In the genomic region with DNA sequence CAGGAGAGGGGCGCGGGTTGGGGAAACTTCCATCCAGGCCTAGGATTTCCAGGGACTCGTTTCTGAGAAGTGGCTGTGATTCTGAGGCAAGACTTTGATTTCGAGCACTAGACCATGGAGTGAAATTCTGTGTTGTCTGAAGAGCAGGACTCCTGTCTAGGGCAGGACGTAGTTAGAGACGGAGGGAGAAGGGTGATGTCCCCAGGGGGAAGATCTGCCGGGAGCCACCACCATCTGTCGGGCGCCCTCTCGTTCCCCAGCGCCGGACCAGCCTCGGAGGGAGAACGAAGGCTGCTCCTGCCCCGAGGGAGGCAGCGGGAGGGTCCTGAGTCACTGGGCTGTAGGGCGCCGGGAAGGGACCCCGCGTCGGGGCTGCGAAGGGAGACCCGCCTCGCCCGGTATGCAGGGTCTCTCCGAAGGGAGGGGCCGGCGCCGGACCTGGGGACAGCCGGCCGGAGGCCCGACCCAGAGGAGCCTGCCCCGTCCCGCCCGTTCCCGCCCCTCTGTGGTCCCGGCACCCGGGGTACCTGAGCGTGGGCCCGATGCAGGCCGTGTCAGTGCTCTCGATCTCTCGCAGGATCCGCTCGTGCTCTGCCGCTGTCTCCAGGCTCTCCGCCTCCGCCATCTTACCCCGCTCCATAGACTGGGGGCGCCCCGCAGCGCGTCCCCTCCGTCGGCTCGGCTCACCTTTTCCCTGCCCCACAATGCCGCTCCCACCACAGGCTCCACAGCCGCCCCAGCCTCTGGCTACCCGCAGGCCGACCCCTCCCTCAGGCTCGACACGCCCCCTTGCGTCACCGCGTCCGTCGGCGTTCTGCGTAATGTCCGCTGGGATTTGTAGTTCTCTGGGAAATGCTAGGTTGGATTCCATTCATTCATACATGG, we compare ENCODE assay signal across 8 cellular contexts. TPM values are rescaled to one million over a fixed set of nuclear protein-coding genes. Genes with fewer than 3 reads are reported as not detected.
A peak's percentile ranks its signal among the peaks of the same experiment; 100 is the strongest.
DNase-seq lines count a peak whose midpoint lies in the region; ATAC-seq and FAIRE-seq lines count a peak whose summit lies in the region.

TSS of gene EXOC6B (minus strand) at position 763 of the 885 bp plus-strand sequence.

- peak within 1 kb of the TSS; percentile 87 for H3K4me3 ChIP-seq in CD8-positive, alpha-beta memory T cell (ENCODE audit: low read length)
- H3K4me3 ChIP-seq in mesodermal cell (ENCODE audit: extremely low read depth, insufficient read depth, low read length, poor library complexity, severe bottlenecking) = peak within 1 kb of the TSS; percentile 79

- peak within 1 kb of the TSS; percentile 42 to 96 (median 92) for H3K27ac Mint-ChIP-seq in CD8-positive, alpha-beta memory T cell

- peaks cover 22% of the 10 kb centered on the region for H3K4me1 ChIP-seq in CD8-positive, alpha-beta memory T cell (ENCODE audit: insufficient read depth, low read length)
- peaks cover 25% of the 10 kb centered on the region for H3K4me1 ChIP-seq in mesodermal cell (ENCODE audit: control insufficient read depth, insufficient read depth, low read length, poor library complexity, severe bottlenecking)

- peak within 1 kb of the TSS; percentile 91 to 99 (median 96) for H3K4me3 Mint-ChIP-seq in CD8-positive, alpha-beta memory T cell

- H3K27me3 Mint-ChIP-seq in CD8-positive, alpha-beta memory T cell = peaks cover 5 to 10% of the 10 kb centered on the region in 2 donors

- POLR2A ChIA-PET in CD8-positive, alpha-beta memory T cell (lab: Charles Lee) = no interaction called here

- H3K4me1 Mint-ChIP-seq in CD8-positive, alpha-beta memory T cell = peaks cover 31 to 53% (median 50%) of the 10 kb centered on the region in 3 donors

- H3K36me3 ChIP-seq in CD8-positive, alpha-beta memory T cell (ENCODE audit: insufficient read depth, low read length) = no peaks in the 10 kb centered on the region
- H3K36me3 ChIP-seq in mesodermal cell (ENCODE audit: control insufficient read depth, insufficient read depth, low read length) = peaks cover 8% of the 10 kb centered on the region

- FAIRE-seq in endometrium (lab: Jason Lieb, UNC) = peak; percentile 70

- CTCF ChIA-PET in CD8-positive, alpha-beta memory T cell (lab: Charles Lee) = interaction anchor here (1.5 kb wide), 1 partner anchor 9 kb away, joined by 4 read pairs; no protein-coding TSS in a partner anchor

- WGBS in mesodermal cell (ENCODE audit: insufficient coverage in 2 of 2), 2 experiments = 0 to 1% methylated on average over 53 to 60 of the region's 70 CpGs

- peak within 1 kb of the TSS; percentile 55 for H3K27ac ChIP-seq in CD8-positive, alpha-beta memory T cell (ENCODE audit: low read depth, low read length)
- peak within 1 kb of the TSS; percentile 80 for H3K27ac ChIP-seq in mesodermal cell (ENCODE audit: low read depth, low read length, severe bottlenecking)

- H3K9me3 ChIP-seq in CD8-positive, alpha-beta memory T cell (ENCODE audit: low read length) = no peaks in the 10 kb centered on the region
- no peaks in the 10 kb centered on the region for H3K9me3 ChIP-seq in mesodermal cell (ENCODE audit: control insufficient read depth, low read length)

- peaks cover 0 to 9% (median 3%) of the 10 kb centered on the region in 3 donors for H3K36me3 Mint-ChIP-seq in CD8-positive, alpha-beta memory T cell

- DNase-seq in CD8-positive, alpha-beta memory T cell = peak; percentile 73 to 85 (median 82)
- DNase-seq in HT-29 (ENCODE audit: low spot score) = peak; percentile 76
- peak; percentile 66 for DNase-seq in NOMO-1 treated with dmso at 0.1 percent for 144 hours (lab: John Stamatoyannopoulos, UW; ENCODE audit: unreplicated experiment)
- peak; percentile 67 for DNase-seq in activated CD8-positive, alpha-beta memory T cell treated with anti-CD3 and anti-CD28 coated beads, Interleukin-2, amount 50 U/mL, for 24 hours (ENCODE audit: extremely low read depth)
- peak; percentile 73 for DNase-seq in stimulated activated CD8-positive, alpha-beta memory T cell treated with anti-CD3 and anti-CD28 coated beads, Interleukin-15, amount 100 ng/mL, for 24 hours (ENCODE audit: low read depth)

- no peaks in the 10 kb centered on the region for H3K27me3 ChIP-seq in CD8-positive, alpha-beta memory T cell (ENCODE audit: insufficient read depth, low read length, poor library complexity, severe bottlenecking)

- H3K9me3 Mint-ChIP-seq in CD8-positive, alpha-beta memory T cell = no peaks in the 10 kb centered on the region

- peak; percentile 94 for ATAC-seq in GM21360 (IDR thresholded peaks at IDR 0.05; ENCODE audit: unreplicated experiment)

RNA-seq across cellular contexts. Expression of gene EXOC6B, which starts in this region (rescaled TPM):
- total RNA-seq in CD8-positive, alpha-beta memory T cell = 1 to 10 TPM; 7.1 to 9.4 TPM
- 2.1 TPM for polyA plus RNA-seq in CD8-positive, alpha-beta memory T cell
- total RNA-seq in HT-29 (2014; rRNA removed; shearing (Covaris generic)) = 0.89 and 6.3 TPM in 2 replicates
- polyA plus RNA-seq in mesodermal cell (2013, experiment 1 of 2) = 26.3 TPM
- polyA plus RNA-seq in mesodermal cell (2013, experiment 2 of 2) = 26.1 TPM

Comparison
In these comparisons a context has a peak if more than half of its experiments do, and no peak if none do; other contexts are left out.
1. Peak in every context shown above with its lines: DNase-seq, ATAC-seq, H3K4me3 ChIP-seq and H3K27ac ChIP-seq.